19 cellular contexts compared by ENCODE assay signal in the genomic region with DNA sequence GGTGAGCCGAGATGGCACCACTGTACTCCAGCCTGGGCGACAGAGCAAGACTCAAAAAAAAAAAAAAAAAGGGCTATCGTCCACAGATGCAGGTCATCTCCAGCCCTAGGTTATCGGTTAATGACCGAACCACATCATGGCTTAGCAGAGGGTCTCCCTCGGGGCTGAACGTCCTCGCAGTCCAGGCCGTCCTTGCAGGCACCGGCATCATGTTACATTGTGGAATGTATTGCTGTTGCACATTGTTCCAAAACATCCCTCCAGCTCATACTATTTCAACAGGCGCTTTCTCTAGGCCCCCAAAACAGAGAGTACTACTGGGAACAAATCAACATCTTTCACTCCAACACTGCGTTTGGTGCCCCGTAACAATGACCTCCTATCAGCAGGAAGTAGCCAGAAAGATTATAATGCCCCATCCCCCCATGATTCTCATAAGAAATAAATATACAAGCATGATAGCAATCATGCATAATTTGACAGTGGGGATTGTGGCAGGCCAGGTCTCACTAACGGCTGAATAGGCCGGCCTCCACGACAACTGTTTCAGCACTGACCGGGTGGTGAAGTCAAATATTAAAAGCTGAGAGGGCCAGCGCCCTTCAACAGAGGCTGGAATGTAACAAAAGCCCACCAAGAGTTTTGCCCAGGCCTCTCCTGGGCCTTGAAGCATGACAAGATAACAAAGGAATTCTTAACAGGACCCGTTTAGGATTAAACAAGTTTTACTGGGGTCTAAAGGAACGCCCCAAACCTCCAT. TPM values are rescaled to one million over a fixed set of nuclear protein-coding genes. Genes with fewer than 3 reads are reported as not detected.
"Had no signal": no experiment of that assay in that cellular context is flagged by ENCODE, and none has a peak within 500 bp of the region (broad histone marks: within the 10 kb centered on the region; RNA-seq: fewer than 3 reads in every experiment).

No MANE protein-coding gene starts in this region.

- H3K27me3 Mint-ChIP-seq: activated CD8-positive, alpha-beta memory T cell treated with anti-CD3 and anti-CD28 coated beads, Interleukin-2, amount 10 ng/mL, durations not matched to agents 7 days and 5 days; activated naive CD8-positive, alpha-beta T cell treated with anti-CD3 and anti-CD28 coated beads for 36 hours had no signal

- H3K27ac Mint-ChIP-seq: activated CD8-positive, alpha-beta memory T cell treated with anti-CD3 and anti-CD28 coated beads, Interleukin-2, amount 10 ng/mL, durations not matched to agents 7 days and 5 days; activated naive CD8-positive, alpha-beta T cell treated with anti-CD3 and anti-CD28 coated beads for 36 hours; naive thymus-derived CD4-positive, alpha-beta T cell had no signal

- H3K36me3 ChIP-seq: breast epithelium, gastrocnemius medialis, thyroid gland, vagina had no signal

- H3K36me3 Mint-ChIP-seq: activated CD8-positive, alpha-beta memory T cell treated with anti-CD3 and anti-CD28 coated beads, Interleukin-2, amount 10 ng/mL, durations not matched to agents 7 days and 5 days; activated naive CD8-positive, alpha-beta T cell treated with anti-CD3 and anti-CD28 coated beads for 36 hours; naive thymus-derived CD4-positive, alpha-beta T cell had no signal

- H3K4me3 Mint-ChIP-seq: activated CD8-positive, alpha-beta memory T cell treated with anti-CD3 and anti-CD28 coated beads, Interleukin-2, amount 10 ng/mL, durations not matched to agents 7 days and 5 days; activated naive CD8-positive, alpha-beta T cell treated with anti-CD3 and anti-CD28 coated beads for 36 hours; activated T-cell treated with anti-CD3 and anti-CD28 coated beads, Interleukin-2, amount 50 U/mL, for 4 hours; naive thymus-derived CD4-positive, alpha-beta T cell had no signal

- H3K27ac ChIP-seq: breast epithelium, gastrocnemius medialis, thyroid gland, vagina had no signal

- H3K27me3 ChIP-seq: thyroid gland, vagina had no signal

- H3K9me3 Mint-ChIP-seq: activated naive CD8-positive, alpha-beta T cell treated with anti-CD3 and anti-CD28 coated beads for 36 hours; activated T-cell treated with anti-CD3 and anti-CD28 coated beads, Interleukin-2, amount 50 U/mL, for 4 hours; naive thymus-derived CD4-positive, alpha-beta T cell had no signal

- H3K4me3 ChIP-seq: breast epithelium, gastrocnemius medialis, thyroid gland, vagina had no signal

- DNase-seq: activated CD4-positive, alpha-beta T cell treated with anti-CD3 and anti-CD28 coated beads, Interleukin-2, amount 50 U/mL, for 48 hours; activated CD8-positive, alpha-beta memory T cell treated with anti-CD3 and anti-CD28 coated beads, Interleukin-2, amount 10 ng/mL, durations not matched to agents 7 days and 5 days; activated effector memory CD4-positive, alpha-beta T cell treated with anti-CD3 and anti-CD28 coated beads, Interleukin-2, amount 50 U/mL, for 16 hours; activated naive CD8-positive, alpha-beta T cell treated with anti-CD3 and anti-CD28 coated beads for 36 hours; activated T-cell treated with anti-CD3 and anti-CD28 coated beads, Interleukin-2, amount 50 U/mL, for 4 hours; naive thymus-derived CD4-positive, alpha-beta T cell had no signal

- ATAC-seq: activated CD4-positive, CD25-positive, alpha-beta regulatory T cell treated with anti-CD3 and anti-CD28 coated beads, Interleukin-2, amount 50 U/mL, for 24 hours; activated CD8-positive, alpha-beta memory T cell treated with anti-CD3 and anti-CD28 coated beads, Interleukin-2, amount 10 ng/mL, durations not matched to agents 7 days and 5 days; activated T-cell treated with anti-CD3 and anti-CD28 coated beads, Interleukin-2, amount 50 U/mL, for 4 hours; naive thymus-derived CD4-positive, alpha-beta T cell had no signal

- H3K9me3 ChIP-seq: gastrocnemius medialis, thyroid gland, vagina had no signal

- H3K4me1 ChIP-seq: breast epithelium, gastrocnemius medialis, thyroid gland, vagina had no signal

- H3K4me1 Mint-ChIP-seq: activated CD8-positive, alpha-beta memory T cell treated with anti-CD3 and anti-CD28 coated beads, Interleukin-2, amount 10 ng/mL, durations not matched to agents 7 days and 5 days; activated naive CD8-positive, alpha-beta T cell treated with anti-CD3 and anti-CD28 coated beads for 36 hours; naive thymus-derived CD4-positive, alpha-beta T cell had no signal

RNA-seq across cellular contexts. Expression of a gene that starts 1.1 kb away (rescaled TPM):
- total RNA-seq: activated CD8-positive, alpha-beta memory T cell treated with anti-CD3 and anti-CD28 coated beads, Interleukin-2, amount 10 ng/mL, durations not matched to agents 7 days and 5 days; activated naive CD8-positive, alpha-beta T cell treated with anti-CD3 and anti-CD28 coated beads for 36 hours; activated T-cell treated with anti-CD3 and anti-CD28 coated beads, Interleukin-2, amount 50 U/mL, for 4 hours; endothelial cell of umbilical vein; gastrocnemius medialis; kidney epithelial cell; lower leg skin; mononuclear cell; naive thymus-derived CD4-positive, alpha-beta T cell; osteocyte; renal cortical epithelial cell; skeletal muscle tissue; T-helper 2 cell treated with Interferon-gamma antibody and Interleukin-4, amounts not matched to agents 100 ng/mL and 5 ng/mL, for 36 hours; thyroid gland; vagina had no signal
- polyA plus RNA-seq: endothelial cell of umbilical vein; naive thymus-derived CD4-positive, alpha-beta T cell had no signal

RNA-seq across cellular contexts. Expression of a gene that starts 22.6 kb away (rescaled TPM):
- total RNA-seq: activated CD8-positive, alpha-beta memory T cell treated with anti-CD3 and anti-CD28 coated beads, Interleukin-2, amount 10 ng/mL, durations not matched to agents 7 days and 5 days; activated naive CD8-positive, alpha-beta T cell treated with anti-CD3 and anti-CD28 coated beads for 36 hours; activated T-cell treated with anti-CD3 and anti-CD28 coated beads, Interleukin-2, amount 50 U/mL, for 4 hours; breast epithelium; endothelial cell of umbilical vein; gastrocnemius medialis; kidney epithelial cell; lower leg skin; mononuclear cell; naive thymus-derived CD4-positive, alpha-beta T cell; osteocyte; renal cortical epithelial cell; skeletal muscle tissue; T-helper 2 cell treated with Interferon-gamma antibody and Interleukin-4, amounts not matched to agents 100 ng/mL and 5 ng/mL, for 36 hours; thyroid gland; vagina had no signal
- polyA plus RNA-seq: endothelial cell of umbilical vein; naive thymus-derived CD4-positive, alpha-beta T cell had no signal

RNA-seq across cellular contexts. Expression of a gene that starts 37.3 kb away (rescaled TPM):
- total RNA-seq: activated CD8-positive, alpha-beta memory T cell treated with anti-CD3 and anti-CD28 coated beads, Interleukin-2, amount 10 ng/mL, durations not matched to agents 7 days and 5 days; activated naive CD8-positive, alpha-beta T cell treated with anti-CD3 and anti-CD28 coated beads for 36 hours; activated T-cell treated with anti-CD3 and anti-CD28 coated beads, Interleukin-2, amount 50 U/mL, for 4 hours; breast epithelium; endothelial cell of umbilical vein; gastrocnemius medialis; kidney epithelial cell; mononuclear cell; naive thymus-derived CD4-positive, alpha-beta T cell; osteocyte; renal cortical epithelial cell; T-helper 2 cell treated with Interferon-gamma antibody and Interleukin-4, amounts not matched to agents 100 ng/mL and 5 ng/mL, for 36 hours; thyroid gland; vagina had no signal
- polyA plus RNA-seq: endothelial cell of umbilical vein; naive thymus-derived CD4-positive, alpha-beta T cell had no signal

RNA-seq across cellular contexts. Expression of a gene that starts 40.0 kb away (rescaled TPM):
- total RNA-seq: activated CD8-positive, alpha-beta memory T cell treated with anti-CD3 and anti-CD28 coated beads, Interleukin-2, amount 10 ng/mL, durations not matched to agents 7 days and 5 days; activated naive CD8-positive, alpha-beta T cell treated with anti-CD3 and anti-CD28 coated beads for 36 hours; breast epithelium; endothelial cell of umbilical vein; kidney epithelial cell; osteocyte; renal cortical epithelial cell; T-helper 2 cell treated with Interferon-gamma antibody and Interleukin-4, amounts not matched to agents 100 ng/mL and 5 ng/mL, for 36 hours; vagina had no signal
- polyA plus RNA-seq: endothelial cell of umbilical vein; naive thymus-derived CD4-positive, alpha-beta T cell had no signal
